1 cellular context compared by ENCODE assay signal in genomic region chr17:31532526-31532925, GRCh38.
TF ChIP-seq lines count a peak whose summit lies in the region.

No MANE protein-coding gene starts in this region.

TF ChIP-seq in GM12878, 131 proteins besides CTCF, POLR2A, EP300 and RAD21 (continued from another document):
- TF ChIP-seq ZBTB40 (IDR thresholded peaks at IDR 0.05; ENCODE audit: borderline replicate concordance) = no peak
- no peak for TF ChIP-seq SIX5 (IDR thresholded peaks at IDR 0.05; ENCODE audit: low read depth, low read length, severe bottlenecking)
- TF ChIP-seq KDM1A (IDR thresholded peaks at IDR 0.05; ENCODE audit: borderline replicate concordance) = no peak
- TF ChIP-seq TCF3 (IDR thresholded peaks at IDR 0.05; ENCODE audit: borderline replicate concordance, insufficient read depth, low read depth, low read length) = no peak
- no peak for TF ChIP-seq JUNB (IDR thresholded peaks at IDR 0.05)
- TF ChIP-seq IRF4 (IDR thresholded peaks at IDR 0.05; ENCODE audit: low read depth, low read length) = no peak
- TF ChIP-seq PAX8 (IDR thresholded peaks at IDR 0.05) = no peak
- no peak for TF ChIP-seq NRF1 (conservative IDR thresholded peaks at IDR 0.05; ENCODE audit: low read depth, low read length)
- TF ChIP-seq NFIC (IDR thresholded peaks at IDR 0.05; ENCODE audit: low read depth, low read length) = no peak
- TF ChIP-seq E4F1 (IDR thresholded peaks at IDR 0.05; ENCODE audit: borderline replicate concordance, partially characterized antibody) = no peak
- TF ChIP-seq GABPA (IDR thresholded peaks at IDR 0.05; ENCODE audit: low read depth) = no peak
- TF ChIP-seq SP1 (IDR thresholded peaks at IDR 0.05; ENCODE audit: low read depth, low read length) = no peak
- TF ChIP-seq RELA (IDR thresholded peaks at IDR 0.05; ENCODE audit: borderline replicate concordance, partially characterized antibody) = no peak
- no peak for TF ChIP-seq IKZF2 (IDR thresholded peaks at IDR 0.05)
- no peak for TF ChIP-seq KLF5 (IDR thresholded peaks at IDR 0.05; ENCODE audit: partially characterized antibody)
